Comparison of ENCODE assay signal across 15 cellular contexts in genomic region chr1:47818682-47819502, GRCh38.
"Had no signal": no experiment of that assay in that cellular context is flagged by ENCODE, and none has a peak within 500 bp of the region (broad histone marks: within the 10 kb centered on the region; RNA-seq: fewer than 3 reads in every experiment).

No MANE protein-coding gene starts in this region.

- H3K27ac ChIP-seq: adrenal gland, epithelial cell of prostate, neutrophil, vagina had no signal

- H3K4me1 ChIP-seq: adrenal gland had no signal

- H3K4me3 ChIP-seq: adrenal gland, heart left ventricle, vagina had no signal

- H3K36me3 ChIP-seq: adrenal gland, heart left ventricle, neutrophil, vagina had no signal

- H3K9me3 ChIP-seq: adrenal gland, heart left ventricle, neutrophil, vagina had no signal

- H3K27me3 Mint-ChIP-seq: activated CD4-positive, alpha-beta memory T cell treated with anti-CD3 and anti-CD28 coated beads, Interleukin-2, amount 10 ng/mL, durations not matched to agents 7 days and 5 days; activated naive CD4-positive, alpha-beta T cell treated with anti-CD3 and anti-CD28 coated beads, Interleukin-2, amount 50 U/mL, for 24 hours had no signal

- H3K27me3 ChIP-seq: adrenal gland, heart left ventricle, neutrophil, vagina had no signal

- H3K36me3 Mint-ChIP-seq: activated naive CD4-positive, alpha-beta T cell treated with anti-CD3 and anti-CD28 coated beads, Interleukin-2, amount 50 U/mL, for 24 hours; stimulated activated effector memory CD8-positive, alpha-beta T cell treated with anti-CD3 and anti-CD28 coated beads, Interleukin-12 subunit alpha, Interleukin-12 subunit beta, amount 100 ng/mL, for 72 hours had no signal

- ATAC-seq: activated T-cell treated with anti-CD3 and anti-CD28 coated beads, Interleukin-2, amount 50 U/mL, for 4 hours; heart left ventricle; T-helper 17 cell had no signal

- DNase-seq: activated CD4-positive, alpha-beta memory T cell treated with anti-CD3 and anti-CD28 coated beads, Interleukin-2, amount 10 ng/mL, durations not matched to agents 7 days and 5 days; activated CD4-positive, alpha-beta T cell treated with anti-CD3 and anti-CD28 coated beads for 4 hours; activated effector memory CD4-positive, alpha-beta T cell treated with Interleukin-2 at 50 U/mL for 16 hours; activated T-cell treated with anti-CD3 and anti-CD28 coated beads, Interleukin-2, amount 50 U/mL, for 4 hours; adrenal gland; cerebellar nuclear complex; mammary epithelial cell; retina; T-helper 17 cell had no signal

- H3K27ac Mint-ChIP-seq: activated CD4-positive, alpha-beta memory T cell treated with anti-CD3 and anti-CD28 coated beads, Interleukin-2, amount 10 ng/mL, durations not matched to agents 7 days and 5 days; activated naive CD4-positive, alpha-beta T cell treated with anti-CD3 and anti-CD28 coated beads, Interleukin-2, amount 50 U/mL, for 24 hours; stimulated activated effector memory CD8-positive, alpha-beta T cell treated with anti-CD3 and anti-CD28 coated beads, Interleukin-12 subunit alpha, Interleukin-12 subunit beta, amount 100 ng/mL, for 72 hours; T-helper 17 cell had no signal

- H3K9me3 Mint-ChIP-seq: activated CD4-positive, alpha-beta memory T cell treated with anti-CD3 and anti-CD28 coated beads, Interleukin-2, amount 10 ng/mL, durations not matched to agents 7 days and 5 days; activated naive CD4-positive, alpha-beta T cell treated with anti-CD3 and anti-CD28 coated beads, Interleukin-2, amount 50 U/mL, for 24 hours; activated T-cell treated with anti-CD3 and anti-CD28 coated beads, Interleukin-2, amount 50 U/mL, for 4 hours; stimulated activated effector memory CD8-positive, alpha-beta T cell treated with anti-CD3 and anti-CD28 coated beads, Interleukin-12 subunit alpha, Interleukin-12 subunit beta, amount 100 ng/mL, for 72 hours had no signal

- H3K4me1 Mint-ChIP-seq: activated CD4-positive, alpha-beta memory T cell treated with anti-CD3 and anti-CD28 coated beads, Interleukin-2, amount 10 ng/mL, durations not matched to agents 7 days and 5 days; activated naive CD4-positive, alpha-beta T cell treated with anti-CD3 and anti-CD28 coated beads, Interleukin-2, amount 50 U/mL, for 24 hours; stimulated activated effector memory CD8-positive, alpha-beta T cell treated with anti-CD3 and anti-CD28 coated beads, Interleukin-12 subunit alpha, Interleukin-12 subunit beta, amount 100 ng/mL, for 72 hours had no signal

- H3K4me3 Mint-ChIP-seq: activated CD4-positive, alpha-beta memory T cell treated with anti-CD3 and anti-CD28 coated beads, Interleukin-2, amount 10 ng/mL, durations not matched to agents 7 days and 5 days; activated naive CD4-positive, alpha-beta T cell treated with anti-CD3 and anti-CD28 coated beads, Interleukin-2, amount 50 U/mL, for 24 hours; activated T-cell treated with anti-CD3 and anti-CD28 coated beads, Interleukin-2, amount 50 U/mL, for 4 hours; stimulated activated effector memory CD8-positive, alpha-beta T cell treated with anti-CD3 and anti-CD28 coated beads, Interleukin-12 subunit alpha, Interleukin-12 subunit beta, amount 100 ng/mL, for 72 hours; T-helper 17 cell had no signal
